In genomic region chr6:79868098-79868722, GRCh38 we compare ENCODE assay signal across 8 cellular contexts.
DNase-seq lines count a peak whose midpoint lies in the region; ATAC-seq and TF ChIP-seq lines count a peak whose summit lies in the region.

No MANE protein-coding gene starts in this region.

- no peak overlapping the region for H3K27ac ChIP-seq in MM.1S (ENCODE audit: low read length)
- H3K27ac ChIP-seq in PC-3 (ENCODE audit: low read length): no peak overlapping the region
- peak overlapping the region; percentile 53 for H3K27ac ChIP-seq in caudate nucleus (ENCODE audit: low read depth, low read length)
- H3K27ac ChIP-seq in transverse colon: no peak overlapping the region

- no peak for TF ChIP-seq EP300 in transverse colon (IDR thresholded peaks at IDR 0.05; ENCODE audit: low read depth)

- H3K27me3 ChIP-seq in MM.1S (replicated peaks; ENCODE audit: insufficient read depth, low read length) (no peaks in the 10 kb centered on the region), PC-3 (ENCODE audit: low read length) (no peaks in the 10 kb centered on the region), transverse colon (no peaks in the 10 kb centered on the region)

- 0 out of 2 replicates have a peak, but pooled peaks cover 5% of the 10 kb centered on the region for H3K4me1 ChIP-seq in MM.1S (ENCODE audit: low read length)
- H3K4me1 ChIP-seq in PC-3 (ENCODE audit: insufficient read depth, low read length): 0 out of 2 replicates have a peak, but pooled peaks cover 6% of the 10 kb centered on the region
- H3K4me1 ChIP-seq in transverse colon: peaks cover 0 to 20% (median 5%) of the 10 kb centered on the region in 4 donors

- intact Hi-C loops in PC-3 (cut with micrococcal nuclease) (loop anchor here (1.0 to 5.0 kb wide), 2 partner anchors 79 to 90 kb away; partner anchors contain the start of gene ELOVL4), transverse colon (cut with DNase I; ENCODE audit: low total_unique reads) (no loop called here)

- no peaks in the 10 kb centered on the region for H3K36me3 ChIP-seq in MM.1S (replicated peaks; ENCODE audit: insufficient read depth, low read length)
- no peaks in the 10 kb centered on the region for H3K36me3 ChIP-seq in PC-3 (ENCODE audit: low read depth, low read length)
- H3K36me3 ChIP-seq in transverse colon: no peaks in the 10 kb centered on the region

- H3K4me3 ChIP-seq in MM.1S (ENCODE audit: low read length) (peak overlapping the region; percentile 33; the same call in 1 of the 2 replicates), PC-3 (ENCODE audit: low read length) (peak overlapping the region; percentile 64), transverse colon (no peak overlapping the region)

- BruUV-seq in PC-3 (replicated peaks; lab: Mats Ljungman, UMichigan): no TSS peak

- TF ChIP-seq POLR2A in transverse colon (IDR thresholded peaks at IDR 0.05): no peak

- CTCF ChIA-PET in PC-3 (lab: Charles Lee): interaction anchor here (0.5 to 1.4 kb wide), 6 partner anchors 10 to 359 kb away, joined by 3 to 5 read pairs (median 4); no protein-coding TSS in a partner anchor

- no peaks in the 10 kb centered on the region for H3K9me3 ChIP-seq in MM.1S (replicated peaks; ENCODE audit: insufficient read depth, low read length)
- H3K9me3 ChIP-seq in PC-3 (ENCODE audit: low read length): no peaks in the 10 kb centered on the region
- no peaks in the 10 kb centered on the region for H3K9me3 ChIP-seq in transverse colon

- 19 to 33% methylated on average over 9 to 12 of the region's 12 CpGs for WGBS in transverse colon (ENCODE audit: low coverage in 1 of 2), 2 donors

- peak; percentile 80 for DNase-seq in COR-L47 (lab: John Stamatoyannopoulos, UW)
- peak; percentile 76 for DNase-seq in MM.1S
- DNase-seq in PC-3: peak; percentile 80
- DNase-seq in caudate nucleus (lab: John Stamatoyannopoulos, UW): peak in 16 of 61 donors; percentile 4 to 59 (median 26)
- peak; percentile 71 for DNase-seq in kidney tubule cell (ENCODE audit: low spot score)
- no peak for DNase-seq in transverse colon

- H3K4me2 ChIP-seq in MM.1S (ENCODE audit: low read depth, low read length) (peak overlapping the region; percentile 57), PC-3 (ENCODE audit: low read length) (peak overlapping the region; percentile 82)

- POLR2A ChIA-PET in PC-3 (lab: Charles Lee; ENCODE audit: unreplicated experiment): no interaction called here

- H2AFZ ChIP-seq in MM.1S (ENCODE audit: low read length) (peak overlapping the region; percentile 59), PC-3 (ENCODE audit: low read length) (peak overlapping the region; percentile 81)

- H4K20me1 ChIP-seq in MM.1S (ENCODE audit: insufficient read depth, low read length) (no peaks in the 10 kb centered on the region), PC-3 (ENCODE audit: low read length) (no peaks in the 10 kb centered on the region)

- peak; percentile 48 for ATAC-seq in GM18909 (IDR thresholded peaks at IDR 0.05; ENCODE audit: poor library complexity, unreplicated experiment)
- peak; percentile 21; the same call in 1 of the 2 replicates for ATAC-seq in PC-3
- no peak for ATAC-seq in GM19328 (IDR thresholded peaks at IDR 0.05; ENCODE audit: unreplicated experiment)

- H3K79me2 ChIP-seq in MM.1S (ENCODE audit: low read length) (no peaks in the 10 kb centered on the region), PC-3 (ENCODE audit: low read length) (no peaks in the 10 kb centered on the region)

- in situ Hi-C loops in transverse colon (cut with MboI; ENCODE audit: low pct_ligation_motif_present in 1 of 4, low pct_unique_long_range_greater_than_20kb in 1 of 4, low sequenced_read_pairs in 3 of 4): no loop called here

- H3F3A ChIP-seq in MM.1S (ENCODE audit: insufficient read depth, low read length) (no peaks in the 10 kb centered on the region), PC-3 (ENCODE audit: low read length, unreplicated experiment) (no peaks in the 10 kb centered on the region)

- H3K9me2 ChIP-seq in MM.1S (replicated peaks; ENCODE audit: insufficient read depth, low read length) (no peaks in the 10 kb centered on the region), PC-3 (replicated peaks; ENCODE audit: low read length) (no peaks in the 10 kb centered on the region)

- peak; percentile 75 for TF ChIP-seq CTCF in MM.1S (IDR thresholded peaks at IDR 0.05; ENCODE audit: low read length)
- peak; percentile 75 for TF ChIP-seq CTCF in PC-3 (conservative IDR thresholded peaks at IDR 0.05; ENCODE audit: low read depth, low read length)
- TF ChIP-seq CTCF in transverse colon (IDR thresholded peaks at IDR 0.05): peak in 4 of 5 experiments; percentile 37 to 53 (median 44)

- H3K9ac ChIP-seq in MM.1S (ENCODE audit: low read length) (peak overlapping the region; percentile 17; the same call in 1 of the 2 replicates), PC-3 (ENCODE audit: low read length) (no peak overlapping the region)

Comparison
In these comparisons a context has a peak if more than half of its experiments do, and no peak if none do; other contexts are left out.
1. H3K4me3 ChIP-seq: peak in MM.1S (single experiment) and PC-3 (single experiment); none in transverse colon (0 of 4).
2. Peak in every context shown above with its lines, with median percentiles within 50 percentile points of each other: CTCF ChIP-seq.